20 cellular contexts compared by ENCODE assay signal in the genomic region with DNA sequence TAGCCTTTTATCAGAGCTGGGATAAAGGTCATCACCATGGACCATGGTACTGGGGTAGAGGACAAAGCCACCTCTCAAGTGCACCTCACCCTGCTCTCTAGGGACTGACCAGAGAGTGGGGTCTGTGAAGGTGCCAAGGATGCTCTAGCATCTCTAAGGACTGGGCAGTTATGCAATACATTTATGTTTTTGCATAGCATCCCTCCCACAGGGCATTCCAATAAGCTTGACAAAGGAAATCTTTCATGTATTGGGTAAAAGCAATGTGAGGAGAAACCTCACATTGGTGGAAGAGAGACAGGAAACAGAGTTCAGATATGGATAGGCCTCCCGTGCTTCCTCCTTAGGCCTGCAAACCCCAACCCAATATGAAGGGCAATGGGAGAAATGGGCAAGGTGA. TPM values are rescaled to one million over a fixed set of nuclear protein-coding genes. Genes with fewer than 3 reads are reported as not detected.
DNase-seq lines count a peak whose midpoint lies in the region; ATAC-seq, FAIRE-seq and TF ChIP-seq lines count a peak whose summit lies in the region.
"Had no signal": no experiment of that assay in that cellular context is flagged by ENCODE, and none has a peak within 500 bp of the region (broad histone marks: within the 10 kb centered on the region; RNA-seq: fewer than 3 reads in every experiment).

No MANE protein-coding gene starts in this region.

- no peak overlapping the region for H3K27ac ChIP-seq in IMR-90 (ENCODE audit: insufficient read depth, low read length)
- H3K27ac ChIP-seq in osteoblast (ENCODE audit: low read depth, low read length), result no peak overlapping the region
- H3K27ac ChIP-seq: KMS-11, PC-9 had no signal

- peaks cover 64% of the 10 kb centered on the region for H3K79me2 ChIP-seq in osteoblast (ENCODE audit: insufficient read depth, low read length)

- no CpG with 5 or more reads among the region's 1 CpG for WGBS in IMR-90 (ENCODE audit: extremely low coverage in 2 of 2, insufficient read length in 1 of 2), 2 experiments

- peaks cover 4% of the 10 kb centered on the region; the same call in 1 of the 2 replicates for H4K20me1 ChIP-seq in IMR-90 (ENCODE audit: insufficient read depth, low read length)
- peaks cover 15% of the 10 kb centered on the region for H4K20me1 ChIP-seq in osteoblast (ENCODE audit: insufficient read depth, low read length)

- peak overlapping the region in 1 of 2 experiments; percentile 62; a peak in 2 of 4 replicates for H4K8ac ChIP-seq in IMR-90 (ENCODE audit: low read depth in 2 of 2, low read length in 2 of 2)

- H3K56ac ChIP-seq in IMR-90 (ENCODE audit: extremely low read depth, insufficient read depth, low read length), result no peak overlapping the region

- H2AK9ac ChIP-seq in IMR-90 (replicated peaks; ENCODE audit: low read depth, low read length, poor library complexity), result no peak overlapping the region

- H3K4me2 ChIP-seq in IMR-90 (ENCODE audit: low read depth, low read length) (no peak overlapping the region), osteoblast (ENCODE audit: insufficient read depth, low read length) (peak overlapping the region; percentile 6)
- H3K4me2 ChIP-seq: KMS-11, PC-9 had no signal

- DNase-seq in AG10803 (ENCODE audit: low read depth) (peak; percentile 63), IMR-90 (peak; percentile 27), fibroblast of pulmonary artery (ENCODE audit: low read depth) (peak; percentile 36), osteoblast (ENCODE audit: insufficient read length, low spot score, missing footprints) (no peak), GM12891 (ENCODE audit: insufficient read length, low spot score) (no peak), LoVo (ENCODE audit: low spot score) (no peak)
- no peak for DNase-seq in activated CD4-positive, CD25-positive, alpha-beta regulatory T cell treated with anti-CD3 and anti-CD28 coated beads, Interleukin-2, amount 50 U/mL, for 72 hours
- DNase-seq: 8988T; CD4-positive, CD25-positive, alpha-beta regulatory T cell; COR-L47; DMS153; NCI-H1436; NCI-H1930; NCI-H345; NCI-H524 treated with DMSO at 0.1 percent for 48 hours; PC-9 had no signal

- no peak overlapping the region for H3K23ac ChIP-seq in IMR-90 (ENCODE audit: low read depth, low read length)

- no peak overlapping the region for H3K9ac ChIP-seq in IMR-90 (ENCODE audit: low read depth, low read length)
- H3K9ac ChIP-seq: KMS-11 had no signal

- H2BK5ac ChIP-seq in IMR-90 (ENCODE audit: low read depth, low read length, poor library complexity, severe bottlenecking), result no peak overlapping the region

- no peaks in the 10 kb centered on the region for H3K27me3 ChIP-seq in IMR-90 (ENCODE audit: control insufficient read depth, insufficient read depth, low read length)
- no peaks in the 10 kb centered on the region for H3K27me3 ChIP-seq in osteoblast (ENCODE audit: insufficient read depth, low read length)

- H3K79me1 ChIP-seq in IMR-90 (ENCODE audit: low read depth in 1 of 2, low read length in 2 of 2), result peaks cover 45 to 60% of the 10 kb centered on the region in 2 experiments

- ATAC-seq in IMR-90 (ENCODE audit: low read depth) (no peak), HG03457 (IDR thresholded peaks at IDR 0.05; ENCODE audit: unreplicated experiment) (no peak)

- peaks cover 24% of the 10 kb centered on the region for H3K9me1 ChIP-seq in IMR-90 (ENCODE audit: insufficient read depth, low read length)

- intact Hi-C loops in IMR-90 (cut with micrococcal nuclease), result no loop called here

- POLR2A ChIA-PET in IMR-90 (lab: Charles Lee; ENCODE audit: unreplicated experiment), result no interaction called here

- dilution Hi-C loops in IMR-90 (cut with HindIII; ENCODE audit: low sequenced_read_pairs, unreplicated experiment), result no loop called here

- in situ Hi-C loops in IMR-90 (cut with MboI; ENCODE audit: low sequenced_read_pairs), result no loop called here

- H3K4ac ChIP-seq in IMR-90 (ENCODE audit: low read depth, low read length), result peak overlapping the region; percentile 78

- peak overlapping the region; percentile 71 for H2AK5ac ChIP-seq in IMR-90 (ENCODE audit: low read depth, low read length)

- no peak overlapping the region for H2BK15ac ChIP-seq in IMR-90 (ENCODE audit: low read depth, low read length)

- H3K4me3 ChIP-seq in AG10803 (ENCODE audit: low read length) (no peak overlapping the region), IMR-90 (ENCODE audit: insufficient read depth, low read depth, low read length) (no peak overlapping the region), fibroblast of pulmonary artery (replicated peaks; ENCODE audit: low read depth, low read length) (no peak overlapping the region), osteoblast (ENCODE audit: insufficient read depth, low read length) (no peak overlapping the region)
- H3K4me3 ChIP-seq: PC-9 had no signal

- H3K36me3 ChIP-seq in IMR-90 (ENCODE audit: control insufficient read depth, insufficient read depth, low read length), result peaks cover 2% of the 10 kb centered on the region; the same call in 1 of the 2 replicates
- no peaks in the 10 kb centered on the region for H3K36me3 ChIP-seq in osteoblast (ENCODE audit: insufficient read depth, low read length)

- H3K4me1 ChIP-seq in IMR-90 (ENCODE audit: control insufficient read depth, insufficient read depth, low read length), result peaks cover 28% of the 10 kb centered on the region
- H3K4me1 ChIP-seq in osteoblast (ENCODE audit: insufficient read depth, low read length), result peaks cover 28% of the 10 kb centered on the region

- H2BK120ac ChIP-seq in IMR-90 (ENCODE audit: low read depth, low read length), result peak overlapping the region; percentile 52; the same call in 1 of the 2 replicates

- peak overlapping the region; percentile 65; the same call in 1 of the 2 replicates for H3K14ac ChIP-seq in IMR-90 (replicated peaks; ENCODE audit: low read depth, low read length)

- no TSS peak for BruUV-seq in IMR-90 (replicated peaks; lab: Mats Ljungman, UMichigan)

- TF ChIP-seq RAD21 in IMR-90 (IDR thresholded peaks at IDR 0.05; ENCODE audit: low read length), result no peak

- peak overlapping the region; percentile 52; the same call in 1 of the 2 replicates for H4K5ac ChIP-seq in IMR-90 (ENCODE audit: low read depth, low read length)

- peak overlapping the region; percentile 78 for H3K18ac ChIP-seq in IMR-90 (ENCODE audit: low read depth, low read length)

- CTCF ChIA-PET in IMR-90 (lab: Yijun Ruan, JAX), result no interaction called here

- H3K9me3 ChIP-seq in IMR-90 (ENCODE audit: control insufficient read depth, insufficient read depth, low read length) (no peaks in the 10 kb centered on the region), osteoblast (ENCODE audit: low read depth, low read length) (no peaks in the 10 kb centered on the region)

- no peak for FAIRE-seq in GM12891 (lab: Jason Lieb, UNC)
- FAIRE-seq: GM12892, GM18507 had no signal

- peak overlapping the region; percentile 70 for H2BK20ac ChIP-seq in IMR-90 (ENCODE audit: low read depth, low read length)

- H4K91ac ChIP-seq in IMR-90 (ENCODE audit: insufficient read depth, low read depth, low read length), result no peak overlapping the region

- TF ChIP-seq POLR2A in IMR-90 (IDR thresholded peaks at IDR 0.05; ENCODE audit: low read depth, low read length) (no peak), GM12891 (IDR thresholded peaks at IDR 0.05; ENCODE audit: low read depth, low read length) (no peak)

- no peak overlapping the region for H2AFZ ChIP-seq in IMR-90 (replicated peaks; ENCODE audit: low read length, poor library complexity)
- no peak overlapping the region for H2AFZ ChIP-seq in osteoblast (ENCODE audit: low read length)
- H2AFZ ChIP-seq: PC-9 had no signal

- TF ChIP-seq CTCF in AG10803 (conservative IDR thresholded peaks at IDR 0.05; ENCODE audit: low read length), result no peak
- TF ChIP-seq CTCF in IMR-90 (conservative IDR thresholded peaks at IDR 0.05; ENCODE audit: low read depth, low read length), result no peak
- no peak for TF ChIP-seq CTCF in fibroblast of pulmonary artery (IDR thresholded peaks at IDR 0.05; ENCODE audit: low read length, missing control alignments)
- no peak for TF ChIP-seq CTCF in osteoblast (IDR thresholded peaks at IDR 0.05; ENCODE audit: extremely low read depth, low read depth, low read length)

TF ChIP-seq in IMR-90, 13 proteins besides CTCF, POLR2A, EP300 and RAD21:
- TF ChIP-seq MXI1 (IDR thresholded peaks at IDR 0.05; ENCODE audit: borderline replicate concordance, low read depth, low read length), result no peak
- TF ChIP-seq SMC3 (IDR thresholded peaks at IDR 0.05; ENCODE audit: low read depth, low read length), result no peak
- TF ChIP-seq CEBPB (IDR thresholded peaks at IDR 0.05; ENCODE audit: low read depth, low read length), result peak; percentile 67

TF ChIP-seq in GM12891, 5 proteins besides CTCF, POLR2A, EP300 and RAD21:
- TF ChIP-seq SPI1 (IDR thresholded peaks at IDR 0.05; ENCODE audit: low read depth, low read length) (no peak), TAF1 (IDR thresholded peaks at IDR 0.05; ENCODE audit: low read depth, low read length) (no peak), PAX5 (IDR thresholded peaks at IDR 0.05; ENCODE audit: insufficient read depth, low read length, severe bottlenecking) (no peak), POLR2AphosphoS5 (IDR thresholded peaks at IDR 0.05; ENCODE audit: low read depth, low read length) (no peak), POU2F2 (IDR thresholded peaks at IDR 0.05; ENCODE audit: low read depth, low read length) (no peak)

RNA-seq across cellular contexts. Expression of gene STK39, which starts 31.6 kb away (rescaled TPM):
- total RNA-seq in IMR-90 (2012; rRNA removed) (11.8 and 25.8 TPM in 2 replicates), osteoblast (18.1 and 20.9 TPM in 2 replicates)
- polyA plus RNA-seq in IMR-90 (2012; rRNA removed), result 12.8 and 16.4 TPM in 2 replicates
- polyA plus RNA-seq in IMR-90 (2012; cell fraction: cytosol; rRNA removed), result 2.3 and 4.0 TPM in 2 replicates
- 0.84 and 11.9 TPM in 2 replicates for polyA plus RNA-seq in IMR-90 (2012; cell fraction: nucleus; rRNA removed; ENCODE audit: low replicate concordance)
- polyA plus RNA-seq in GM12891 (2012; ENCODE audit: low read depth, missing spikeins), result 0.08 TPM

Comparison
In these comparisons a context has a peak if more than half of its experiments do, and no peak if none do; other contexts are left out.
1. DNase-seq: peak in AG10803 (single experiment), IMR-90 (single experiment) and fibroblast of pulmonary artery (single experiment); none in osteoblast (single experiment), activated CD4-positive, CD25-positive, alpha-beta regulatory T cell treated with anti-CD3 and anti-CD28 coated beads, Interleukin-2, amount 50 U/mL, for 72 hours (single experiment), GM12891 (single experiment) and LoVo (single experiment).